ENCODE assay signal across 25 cellular contexts in genomic region chr1:1684031-1684681, GRCh38. TPM values are rescaled to one million over a fixed set of nuclear protein-coding genes. Genes with fewer than 3 reads are reported as not detected.
DNase-seq lines count a peak whose midpoint lies in the region; ATAC-seq and TF ChIP-seq lines count a peak whose summit lies in the region.
"Had no signal": no experiment of that assay in that cellular context is flagged by ENCODE, and none has a peak within 500 bp of the region (broad histone marks: within the 10 kb centered on the region; RNA-seq: fewer than 3 reads in every experiment).

No MANE protein-coding gene starts in this region.

- no peaks in the 10 kb centered on the region for H3K9me3 ChIP-seq in right cardiac atrium (ENCODE audit: control insufficient read depth, low read length)
- H3K9me3 ChIP-seq in stomach, result no peaks in the 10 kb centered on the region
- H3K9me3 ChIP-seq: breast epithelium, HAP-1, testis had no signal

- H3K36me3 Mint-ChIP-seq in WTC11, result peaks cover 3% of the 10 kb centered on the region; the same call in 1 of the 2 replicates

- intact Hi-C loops in right cardiac atrium (cut with DNase I), result no loop called here
- intact Hi-C loops in cardiac septum (cut with DNase I), result no loop called here
- intact Hi-C loops in stomach (cut with DNase I; ENCODE audit: low total_unique reads), result no loop called here

- POLR2A ChIA-PET in WTC11 (lab: Charles Lee), result no interaction called here

- no peak for TF ChIP-seq POLR2A in stomach (IDR thresholded peaks at IDR 0.05)

- no peak for ATAC-seq in right cardiac atrium
- ATAC-seq in WTC11, result no peak
- ATAC-seq: activated CD8-positive, alpha-beta T cell treated with anti-CD3 and anti-CD28 coated beads for 36 hours; stimulated activated memory B cell treated with anti-CD40 and anti-IgM and Interleukin-4, amounts not matched to agents 10 μg/mL and 1 μg/mL and 100 μg/mL, for 72 hours; T-cell had no signal

- CTCF ChIA-PET in WTC11 (lab: Charles Lee), result interaction anchor here (0.6 to 1.4 kb wide), 6 partner anchors 18 to 490 kb away, joined by 3 to 11 read pairs (median 3); partner anchors contain the start of genes CALML6 and CDK11A

- H3K27ac ChIP-seq in right cardiac atrium (ENCODE audit: low read length) (no peak overlapping the region), stomach (peak overlapping the region in 4 of 5 donors; percentile 36 to 60 (median 50))
- H3K27ac ChIP-seq: testis had no signal

- WGBS in right cardiac atrium, result 90% methylated on average over 28 of the region's 28 CpGs
- WGBS in stomach, 5 donors, result 78 to 87% (median 85%) methylated on average over 27 to 28 of the region's 28 CpGs

- TF ChIP-seq EP300 in stomach (IDR thresholded peaks at IDR 0.05), result no peak

- peaks cover 22% of the 10 kb centered on the region for H3K4me1 Mint-ChIP-seq in WTC11

- H3K27ac Mint-ChIP-seq in WTC11, result peak overlapping the region; percentile 95
- H3K27ac Mint-ChIP-seq: memory B cell; stimulated activated memory B cell treated with anti-CD40 and anti-IgM and Interleukin-4, amounts not matched to agents 10 μg/mL and 1 μg/mL and 100 μg/mL, for 72 hours had no signal

- H3K4me1 ChIP-seq in right cardiac atrium (ENCODE audit: control insufficient read depth, insufficient read depth, low read length), result no peaks in the 10 kb centered on the region
- peaks cover 14 to 83% (median 53%) of the 10 kb centered on the region in 4 donors for H3K4me1 ChIP-seq in stomach
- H3K4me1 ChIP-seq: HAP-1 had no signal

- TF ChIP-seq CTCF in WTC11 (IDR thresholded peaks at IDR 0.05) (no peak), stomach (IDR thresholded peaks at IDR 0.05) (no peak)

- DNase-seq in right cardiac atrium, result peak in 2 of 3 donors; percentile 7 to 41
- DNase-seq in cardiac septum (ENCODE audit: low spot score), result no peak
- DNase-seq in WTC11 (ENCODE audit: low spot score), result no peak
- DNase-seq in iPS-NIHi7 (ENCODE audit: extremely low spot score), result peak; percentile 6
- DNase-seq in stomach, result no peak
- DNase-seq in NCI-H526 treated with DMSO at 0.1 percent for 48 hours (lab: John Stamatoyannopoulos, UW), result no peak
- no peak for DNase-seq in stimulated activated CD8-positive, alpha-beta memory T cell treated with anti-CD3 and anti-CD28 coated beads, Interleukin-4, amount 100 ng/mL, for 48 hours
- DNase-seq in NOMO-1 (lab: John Stamatoyannopoulos, UW; ENCODE audit: unreplicated experiment in 2 of 2), result no peak
- DNase-seq: activated CD4-positive, alpha-beta T cell treated with anti-CD3 and anti-CD28 coated beads for 1 hour; activated CD8-positive, alpha-beta T cell treated with anti-CD3 and anti-CD28 coated beads for 36 hours; activated gamma-delta T cell; activated T-cell treated with anti-CD3 and anti-CD28 coated beads for 4 hours; GDM1; NCI-H1105 treated with DMSO at 0.1 percent for 48 hours; NCI-H2081; retina; SHP77 treated with DMSO at 0.1 percent for 48 hours; stimulated activated CD4-positive, alpha-beta T cell treated with anti-CD3 and anti-CD28 coated beads, Interleukin-2, amount 100 ng/mL, for 48 hours; T-cell; testis had no signal

- H3K27me3 ChIP-seq in right cardiac atrium (ENCODE audit: control insufficient read depth, insufficient read depth) (no peaks in the 10 kb centered on the region), stomach (no peaks in the 10 kb centered on the region)
- H3K27me3 ChIP-seq: breast epithelium, testis had no signal

- no peaks in the 10 kb centered on the region for H3K9me3 Mint-ChIP-seq in WTC11
- H3K9me3 Mint-ChIP-seq: activated CD8-positive, alpha-beta T cell treated with anti-CD3 and anti-CD28 coated beads for 36 hours; memory B cell; stimulated activated memory B cell treated with anti-CD40 and anti-IgM and Interleukin-4, amounts not matched to agents 10 μg/mL and 1 μg/mL and 100 μg/mL, for 72 hours; T-cell had no signal

- H3K36me3 ChIP-seq in stomach, result peaks cover 0 to 31% (median 11%) of the 10 kb centered on the region in 4 donors
- H3K36me3 ChIP-seq: breast epithelium, HAP-1 had no signal

- H3K4me3 ChIP-seq in right cardiac atrium (ENCODE audit: low read length), result no peak overlapping the region
- no peak overlapping the region for H3K4me3 ChIP-seq in stomach
- H3K4me3 ChIP-seq: breast epithelium, HAP-1, testis had no signal

- H3K4me3 Mint-ChIP-seq in WTC11, result peak overlapping the region; percentile 54
- H3K4me3 Mint-ChIP-seq: activated CD8-positive, alpha-beta T cell treated with anti-CD3 and anti-CD28 coated beads for 36 hours; B cell; memory B cell; stimulated activated memory B cell treated with anti-CD40 and anti-IgM and Interleukin-4, amounts not matched to agents 10 μg/mL and 1 μg/mL and 100 μg/mL, for 72 hours; T-cell had no signal

- no peaks in the 10 kb centered on the region for H3K27me3 Mint-ChIP-seq in WTC11 (ENCODE audit: low read depth)
- H3K27me3 Mint-ChIP-seq: activated CD8-positive, alpha-beta T cell treated with anti-CD3 and anti-CD28 coated beads for 36 hours; B cell; memory B cell; stimulated activated memory B cell treated with anti-CD40 and anti-IgM and Interleukin-4, amounts not matched to agents 10 μg/mL and 1 μg/mL and 100 μg/mL, for 72 hours; T-cell had no signal

TF ChIP-seq in WTC11, 78 proteins besides CTCF, POLR2A, EP300 and RAD21 (continues in another document):
- TF ChIP-seq SMAD3 (CRISPR knock-in tag; IDR thresholded peaks at IDR 0.05; ENCODE audit: borderline replicate concordance) (no peak), GABPB1 (CRISPR knock-in tag; IDR thresholded peaks at IDR 0.05) (no peak), TP53 (CRISPR knock-in tag; IDR thresholded peaks at IDR 0.05) (no peak), ZNF121 (CRISPR knock-in tag; IDR thresholded peaks at IDR 0.05) (no peak), NFYB (CRISPR knock-in tag; conservative IDR thresholded peaks at IDR 0.05; ENCODE audit: low read depth) (no peak), ZNF671 (CRISPR knock-in tag; IDR thresholded peaks at IDR 0.05) (no peak), ZNF263 (CRISPR knock-in tag; IDR thresholded peaks at IDR 0.05; ENCODE audit: low read depth) (no peak), JAZF1 (CRISPR knock-in tag; IDR thresholded peaks at IDR 0.05) (no peak), RORB (CRISPR knock-in tag; IDR thresholded peaks at IDR 0.05) (no peak), OVOL2 (CRISPR knock-in tag; IDR thresholded peaks at IDR 0.05; ENCODE audit: borderline replicate concordance) (no peak), CBFB (CRISPR knock-in tag; IDR thresholded peaks at IDR 0.05; ENCODE audit: low read depth) (no peak)
- TF ChIP-seq, protein P1, sequence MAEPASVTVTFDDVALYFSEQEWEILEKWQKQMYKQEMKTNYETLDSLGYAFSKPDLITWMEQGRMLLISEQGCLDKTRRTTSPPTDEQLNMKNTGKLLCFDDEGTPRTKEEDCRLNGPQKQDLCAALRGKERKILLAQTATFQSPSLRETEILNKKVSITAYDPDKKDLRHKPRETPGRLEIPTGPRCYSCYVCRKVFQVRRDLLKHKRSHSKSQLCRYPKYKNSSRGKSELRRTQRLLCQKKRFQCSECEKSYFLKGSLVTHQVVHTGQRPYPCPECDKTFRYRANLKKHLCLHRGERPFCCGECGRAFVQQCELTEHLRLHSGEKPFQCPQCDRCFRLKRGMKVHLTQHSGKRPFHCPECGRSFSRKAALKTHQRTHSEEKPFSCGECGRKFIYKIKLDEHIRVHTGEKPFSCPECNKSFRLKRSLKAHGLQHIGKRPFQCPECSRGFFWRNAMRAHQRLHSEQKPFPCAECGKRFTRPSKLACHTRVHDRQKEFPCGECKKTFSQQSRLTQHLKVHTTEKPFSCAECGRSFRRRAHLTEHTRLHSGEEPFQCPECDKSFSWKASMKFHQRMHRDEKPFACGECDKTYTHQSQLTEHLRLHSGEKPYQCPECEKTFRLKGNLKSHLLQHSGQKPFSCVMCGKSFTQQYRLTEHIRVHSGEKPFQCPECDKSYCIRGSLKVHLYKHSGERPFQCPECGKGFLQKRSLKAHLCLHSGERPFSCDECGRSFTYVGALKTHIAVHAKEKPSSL (CRISPR knock-in tag; conservative IDR thresholded peaks at IDR 0.05), result no peak

RNA-seq across cellular contexts. Expression of gene SLC35E2B, which starts 8.4 kb away (rescaled TPM):
- total RNA-seq in right cardiac atrium, result 10 to 100 TPM; 16.9 to 29.5 (median 26.2) TPM
- 14.3 TPM for polyA plus RNA-seq in right cardiac atrium
- 19.1 TPM for total RNA-seq in cardiac septum
- 51.3 to 51.6 TPM (median 51.6 TPM) in 3 replicates for total RNA-seq in WTC11 (2021)
- 100 to 1,000 TPM in 1 of 5 donors, 10 to 100 TPM in 4; 16.9 to 105 (median 64.5) TPM for total RNA-seq in stomach
- 10 to 100 TPM; 11.2 to 16.7 (median 11.3) TPM for polyA plus RNA-seq in stomach

RNA-seq across cellular contexts. Expression of gene CDK11B, which starts 25.4 kb away (rescaled TPM):
- 10 to 100 TPM; 18.8 to 20.6 (median 19.7) TPM for total RNA-seq in right cardiac atrium
- polyA plus RNA-seq in right cardiac atrium, result 27.0 TPM
- 30.4 TPM for total RNA-seq in cardiac septum
- 39.5 to 41.2 TPM (median 40.7 TPM) in 3 replicates for total RNA-seq in WTC11 (2021)
- total RNA-seq in stomach, result 10 to 100 TPM in 4 of 5 donors, 1 to 10 TPM in 1; 9.0 to 62.6 (median 29.3) TPM
- 10 to 100 TPM; 21.6 to 37.4 (median 27.9) TPM for polyA plus RNA-seq in stomach

RNA-seq across cellular contexts. Expression of gene CDK11A, which starts 40.0 kb away (rescaled TPM):
- 10 to 100 TPM; 16.9 to 25.4 (median 21.8) TPM for total RNA-seq in right cardiac atrium
- 21.6 TPM for polyA plus RNA-seq in right cardiac atrium
- 25.8 TPM for total RNA-seq in cardiac septum
- 47.8 to 54.7 TPM (median 52.0 TPM) in 3 replicates for total RNA-seq in WTC11 (2021)
- total RNA-seq in stomach, result 100 to 1,000 TPM in 3 of 5 donors, 10 to 100 TPM in 2; 46.1 to 233 (median 126) TPM
- polyA plus RNA-seq in stomach, result 10 to 100 TPM; 27.3 to 68.7 (median 31.6) TPM

RNA-seq across cellular contexts. Expression of gene MMP23B, which starts 52.2 kb away (rescaled TPM):
- 10 to 100 TPM; 18.7 to 22.4 (median 19.9) TPM for total RNA-seq in right cardiac atrium
- 15.8 TPM for polyA plus RNA-seq in right cardiac atrium
- 60.2 TPM for total RNA-seq in cardiac septum
- 20.0 to 28.1 TPM (median 27.1 TPM) in 3 replicates for total RNA-seq in WTC11 (2021)
- 100 to 1,000 TPM in 1 of 5 donors, 10 to 100 TPM in 4; 15.1 to 111 (median 19.3) TPM for total RNA-seq in stomach
- polyA plus RNA-seq in stomach, result 10 to 100 TPM in 2 of 3 donors, 1 to 10 TPM in 1; 5.5 to 16.2 (median 12.7) TPM

Comparison
In these comparisons a context has a peak if more than half of its experiments do, and no peak if none do; other contexts are left out.
1. DNase-seq: peak in right cardiac atrium (2 of 3) and iPS-NIHi7 (single experiment); none in cardiac septum (single experiment), WTC11 (single experiment), stomach (single experiment), NCI-H526 treated with DMSO at 0.1 percent for 48 hours (single experiment), stimulated activated CD8-positive, alpha-beta memory T cell treated with anti-CD3 and anti-CD28 coated beads, Interleukin-4, amount 100 ng/mL, for 48 hours (single experiment) and NOMO-1 (0 of 2).